In the genomic region with DNA sequence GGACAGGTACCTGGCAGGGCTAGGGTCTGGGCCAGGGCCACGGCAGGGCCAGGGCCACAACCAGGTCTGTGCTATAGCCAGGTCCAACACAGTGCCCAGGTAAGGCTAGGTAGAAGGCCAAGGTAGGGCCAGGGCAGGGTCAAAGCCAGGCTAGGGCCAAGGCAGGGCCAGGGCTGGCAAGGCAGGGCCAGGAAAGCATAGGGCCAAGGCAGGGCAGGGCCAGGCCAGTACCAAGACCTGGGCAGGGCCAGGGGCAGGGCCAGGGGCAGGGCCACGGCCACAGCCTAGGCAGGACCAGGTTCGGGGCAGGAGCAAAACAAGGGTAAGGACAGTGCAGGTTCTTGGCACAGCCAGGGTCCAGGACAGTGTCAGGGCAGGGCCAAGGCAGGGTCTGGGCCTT, we compare ENCODE assay signal across 4 cellular contexts. TPM values are rescaled to one million over a fixed set of nuclear protein-coding genes. Genes with fewer than 3 reads are reported as not detected.
"Had no signal": no experiment of that assay in that cellular context is flagged by ENCODE, and none has a peak within 500 bp of the region (broad histone marks: within the 10 kb centered on the region; RNA-seq: fewer than 3 reads in every experiment).

No MANE protein-coding gene starts in this region.

RNA-seq across cellular contexts. Expression of a gene that starts 48.1 kb away (rescaled TPM):
- total RNA-seq: LHCN-M2, M059J, MCF 10A, NCI-H460 had no signal
